1 cellular context compared by ENCODE assay signal in the genomic region with DNA sequence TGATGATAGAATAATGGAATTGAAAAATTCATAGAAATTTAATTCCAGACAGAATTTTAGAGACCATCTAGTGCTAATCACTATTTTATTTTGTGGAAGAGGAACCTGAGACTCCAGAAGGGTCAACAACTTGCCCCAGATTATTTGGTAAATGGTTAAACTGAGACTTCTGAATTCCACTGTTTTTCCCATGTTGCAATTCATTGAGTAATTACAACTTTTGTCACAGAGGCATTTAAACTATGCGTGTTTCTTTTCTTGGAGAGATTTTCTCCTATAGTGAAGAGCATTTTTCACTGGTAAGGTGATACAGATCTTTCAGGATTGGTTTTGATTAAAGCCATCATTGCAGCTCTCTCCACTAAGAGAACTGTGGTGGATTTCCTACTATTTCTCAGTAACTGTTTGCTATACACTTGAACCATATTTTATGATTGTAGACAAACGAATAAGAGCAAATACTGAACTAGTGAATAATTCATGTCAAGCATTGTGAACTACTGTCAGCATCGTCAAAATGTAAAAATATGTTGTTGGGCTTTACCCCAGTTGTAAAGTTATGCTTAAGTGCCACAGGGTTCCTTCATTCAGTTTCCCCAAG.
TF ChIP-seq lines count a peak whose summit lies in the region.

No MANE protein-coding gene starts in this region.

TF ChIP-seq in GM23338, 12 proteins besides CTCF, POLR2A, EP300 and RAD21 (continued from another document):
- TF ChIP-seq ZNF462 (CRISPR knock-in tag; IDR thresholded peaks at IDR 0.05) = no peak
- TF ChIP-seq CREB1 (CRISPR knock-in tag; IDR thresholded peaks at IDR 0.05; ENCODE audit: low read depth) = no peak
- no peak for TF ChIP-seq EZH2 (IDR thresholded peaks at IDR 0.05; ENCODE audit: low read depth, unreplicated experiment)
- TF ChIP-seq ZNF331 (CRISPR knock-in tag; IDR thresholded peaks at IDR 0.05; ENCODE audit: low read depth) = no peak
- TF ChIP-seq ZNF114 (CRISPR knock-in tag; IDR thresholded peaks at IDR 0.05) = no peak
- no peak for TF ChIP-seq POLR2AphosphoS5 (IDR thresholded peaks at IDR 0.05; ENCODE audit: low read depth)
- TF ChIP-seq EZH2phosphoT487 (IDR thresholded peaks at IDR 0.05; ENCODE audit: unreplicated experiment) = no peak
